Comparison of ENCODE assay signal across 2 cellular contexts in the genomic region with DNA sequence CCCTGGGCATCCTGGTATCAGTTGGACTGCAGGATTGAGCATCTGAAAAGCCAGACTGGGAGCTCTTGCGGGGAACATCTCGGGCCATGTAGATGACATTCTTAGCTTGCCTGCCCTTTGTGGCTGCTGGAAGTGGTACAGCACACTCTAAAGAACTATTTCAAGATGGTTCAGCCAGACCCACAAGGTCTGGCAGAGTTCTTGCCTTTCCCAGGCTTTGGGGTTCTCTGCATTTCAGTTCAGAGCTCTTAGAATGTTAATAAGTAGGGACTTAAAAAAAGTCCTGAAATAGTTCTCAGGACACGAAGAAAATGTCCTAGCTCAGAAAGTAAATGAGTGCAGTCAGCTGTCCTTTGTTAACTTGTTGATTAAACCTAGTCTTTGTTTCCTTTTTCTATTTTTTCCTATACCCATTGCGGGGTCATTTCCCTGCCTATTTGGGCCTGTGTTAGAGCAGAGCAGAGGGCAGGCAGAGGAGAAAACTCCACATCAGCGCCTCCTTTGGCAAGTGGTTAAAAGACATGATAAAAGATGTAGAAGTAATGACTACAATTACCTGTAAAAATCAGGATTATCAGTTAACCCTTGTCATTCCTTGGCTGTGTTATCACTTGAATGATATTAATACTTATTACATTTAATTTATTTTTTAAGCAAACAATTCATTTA.
TF ChIP-seq lines count a peak whose summit lies in the region.

No MANE protein-coding gene starts in this region.

TF ChIP-seq in K562, 482 proteins besides CTCF, POLR2A, EP300 and RAD21 (continued from another document and continues in another):
- TF ChIP-seq, protein P1, sequence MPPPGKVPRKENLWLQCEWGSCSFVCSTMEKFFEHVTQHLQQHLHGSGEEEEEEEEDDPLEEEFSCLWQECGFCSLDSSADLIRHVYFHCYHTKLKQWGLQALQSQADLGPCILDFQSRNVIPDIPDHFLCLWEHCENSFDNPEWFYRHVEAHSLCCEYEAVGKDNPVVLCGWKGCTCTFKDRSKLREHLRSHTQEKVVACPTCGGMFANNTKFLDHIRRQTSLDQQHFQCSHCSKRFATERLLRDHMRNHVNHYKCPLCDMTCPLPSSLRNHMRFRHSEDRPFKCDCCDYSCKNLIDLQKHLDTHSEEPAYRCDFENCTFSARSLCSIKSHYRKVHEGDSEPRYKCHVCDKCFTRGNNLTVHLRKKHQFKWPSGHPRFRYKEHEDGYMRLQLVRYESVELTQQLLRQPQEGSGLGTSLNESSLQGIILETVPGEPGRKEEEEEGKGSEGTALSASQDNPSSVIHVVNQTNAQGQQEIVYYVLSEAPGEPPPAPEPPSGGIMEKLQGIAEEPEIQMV (tag; conservative IDR thresholded peaks at IDR 0.05; ENCODE audit: low read depth): no peak
- TF ChIP-seq ZNF354B (CRISPR knock-in tag; IDR thresholded peaks at IDR 0.05) (no peak), DPF2 (IDR thresholded peaks at IDR 0.05) (no peak), CCNT2 (IDR thresholded peaks at IDR 0.05; ENCODE audit: borderline replicate concordance, extremely low read depth, insufficient read length, low read depth, low read length) (no peak), TARDBP (IDR thresholded peaks at IDR 0.05) (no peak), NR4A1 (CRISPR knock-in tag; IDR thresholded peaks at IDR 0.05) (no peak), NR4A1 (tag; IDR thresholded peaks at IDR 0.05) (no peak), SNRNP70 (optimal IDR thresholded peaks at IDR 0.05; ENCODE audit: low read depth, low read length) (no peak), SREBF1 (IDR thresholded peaks at IDR 0.05; ENCODE audit: borderline replicate concordance, low read depth, low read length) (no peak)
- TF ChIP-seq, protein P2, sequence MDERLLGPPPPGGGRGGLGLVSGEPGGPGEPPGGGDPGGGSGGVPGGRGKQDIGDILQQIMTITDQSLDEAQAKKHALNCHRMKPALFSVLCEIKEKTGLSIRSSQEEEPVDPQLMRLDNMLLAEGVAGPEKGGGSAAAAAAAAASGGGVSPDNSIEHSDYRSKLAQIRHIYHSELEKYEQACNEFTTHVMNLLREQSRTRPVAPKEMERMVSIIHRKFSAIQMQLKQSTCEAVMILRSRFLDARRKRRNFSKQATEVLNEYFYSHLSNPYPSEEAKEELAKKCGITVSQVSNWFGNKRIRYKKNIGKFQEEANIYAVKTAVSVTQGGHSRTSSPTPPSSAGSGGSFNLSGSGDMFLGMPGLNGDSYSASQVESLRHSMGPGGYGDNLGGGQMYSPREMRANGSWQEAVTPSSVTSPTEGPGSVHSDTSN (CRISPR knock-in tag; IDR thresholded peaks at IDR 0.05; ENCODE audit: low read depth): no peak
- TF ChIP-seq, protein P2 (tag; conservative IDR thresholded peaks at IDR 0.05; ENCODE audit: low read depth): no peak

TF ChIP-seq in liver, 16 proteins besides CTCF, POLR2A, EP300 and RAD21 (continued from another document):
- TF ChIP-seq, protein P3, sequence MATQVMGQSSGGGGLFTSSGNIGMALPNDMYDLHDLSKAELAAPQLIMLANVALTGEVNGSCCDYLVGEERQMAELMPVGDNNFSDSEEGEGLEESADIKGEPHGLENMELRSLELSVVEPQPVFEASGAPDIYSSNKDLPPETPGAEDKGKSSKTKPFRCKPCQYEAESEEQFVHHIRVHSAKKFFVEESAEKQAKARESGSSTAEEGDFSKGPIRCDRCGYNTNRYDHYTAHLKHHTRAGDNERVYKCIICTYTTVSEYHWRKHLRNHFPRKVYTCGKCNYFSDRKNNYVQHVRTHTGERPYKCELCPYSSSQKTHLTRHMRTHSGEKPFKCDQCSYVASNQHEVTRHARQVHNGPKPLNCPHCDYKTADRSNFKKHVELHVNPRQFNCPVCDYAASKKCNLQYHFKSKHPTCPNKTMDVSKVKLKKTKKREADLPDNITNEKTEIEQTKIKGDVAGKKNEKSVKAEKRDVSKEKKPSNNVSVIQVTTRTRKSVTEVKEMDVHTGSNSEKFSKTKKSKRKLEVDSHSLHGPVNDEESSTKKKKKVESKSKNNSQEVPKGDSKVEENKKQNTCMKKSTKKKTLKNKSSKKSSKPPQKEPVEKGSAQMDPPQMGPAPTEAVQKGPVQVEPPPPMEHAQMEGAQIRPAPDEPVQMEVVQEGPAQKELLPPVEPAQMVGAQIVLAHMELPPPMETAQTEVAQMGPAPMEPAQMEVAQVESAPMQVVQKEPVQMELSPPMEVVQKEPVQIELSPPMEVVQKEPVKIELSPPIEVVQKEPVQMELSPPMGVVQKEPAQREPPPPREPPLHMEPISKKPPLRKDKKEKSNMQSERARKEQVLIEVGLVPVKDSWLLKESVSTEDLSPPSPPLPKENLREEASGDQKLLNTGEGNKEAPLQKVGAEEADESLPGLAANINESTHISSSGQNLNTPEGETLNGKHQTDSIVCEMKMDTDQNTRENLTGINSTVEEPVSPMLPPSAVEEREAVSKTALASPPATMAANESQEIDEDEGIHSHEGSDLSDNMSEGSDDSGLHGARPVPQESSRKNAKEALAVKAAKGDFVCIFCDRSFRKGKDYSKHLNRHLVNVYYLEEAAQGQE (IDR thresholded peaks at IDR 0.05): no peak
- TF ChIP-seq NR2F2 (IDR thresholded peaks at IDR 0.05) (no peak), YY1 (IDR thresholded peaks at IDR 0.05) (no peak)
- TF ChIP-seq, protein P4, sequence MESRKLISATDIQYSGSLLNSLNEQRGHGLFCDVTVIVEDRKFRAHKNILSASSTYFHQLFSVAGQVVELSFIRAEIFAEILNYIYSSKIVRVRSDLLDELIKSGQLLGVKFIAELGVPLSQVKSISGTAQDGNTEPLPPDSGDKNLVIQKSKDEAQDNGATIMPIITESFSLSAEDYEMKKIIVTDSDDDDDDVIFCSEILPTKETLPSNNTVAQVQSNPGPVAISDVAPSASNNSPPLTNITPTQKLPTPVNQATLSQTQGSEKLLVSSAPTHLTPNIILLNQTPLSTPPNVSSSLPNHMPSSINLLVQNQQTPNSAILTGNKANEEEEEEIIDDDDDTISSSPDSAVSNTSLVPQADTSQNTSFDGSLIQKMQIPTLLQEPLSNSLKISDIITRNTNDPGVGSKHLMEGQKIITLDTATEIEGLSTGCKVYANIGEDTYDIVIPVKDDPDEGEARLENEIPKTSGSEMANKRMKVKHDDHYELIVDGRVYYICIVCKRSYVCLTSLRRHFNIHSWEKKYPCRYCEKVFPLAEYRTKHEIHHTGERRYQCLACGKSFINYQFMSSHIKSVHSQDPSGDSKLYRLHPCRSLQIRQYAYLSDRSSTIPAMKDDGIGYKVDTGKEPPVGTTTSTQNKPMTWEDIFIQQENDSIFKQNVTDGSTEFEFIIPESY (IDR thresholded peaks at IDR 0.05): no peak
TF ChIP-seq in liver: peak in this region for 0.
